Comparison of ENCODE assay signal across 27 cellular contexts in the genomic region with DNA sequence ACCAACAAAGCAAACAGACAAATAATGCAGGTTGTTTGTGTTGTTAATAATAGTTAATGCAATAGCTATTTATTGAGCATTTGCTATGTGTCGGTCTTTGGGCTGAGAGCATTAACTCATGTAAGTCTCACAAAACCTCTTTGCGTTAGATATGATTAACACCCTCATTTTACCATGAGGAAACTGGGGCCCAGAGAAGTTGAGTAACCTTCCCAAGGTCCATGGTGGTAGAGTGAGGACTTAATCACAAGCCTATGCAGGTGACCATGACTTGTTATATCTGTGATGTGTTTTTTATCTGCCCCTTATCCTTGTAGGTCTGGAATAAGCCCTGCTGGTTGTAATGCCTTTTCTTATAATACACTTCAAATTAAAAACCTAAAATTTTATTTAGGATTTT.
"Had no signal": no experiment of that assay in that cellular context is flagged by ENCODE, and none has a peak within 500 bp of the region (broad histone marks: within the 10 kb centered on the region; RNA-seq: fewer than 3 reads in every experiment).

No MANE protein-coding gene starts in this region.

- H3K27ac ChIP-seq: adrenal gland, KMS-11, SJCRH30 had no signal

- H3K36me3 ChIP-seq: adrenal gland, MG63, SJCRH30 had no signal

- H3K27ac Mint-ChIP-seq: activated CD8-positive, alpha-beta T cell treated with anti-CD3 and anti-CD28 coated beads, Interleukin-2, amount 10 ng/mL, durations not matched to agents 7 days and 5 days; activated naive CD8-positive, alpha-beta T cell treated with anti-CD3 and anti-CD28 coated beads, Interleukin-2, amount 10 ng/mL, durations not matched to agents 7 days and 5 days; T-helper 1 cell treated with Interleukin-12 subunit alpha and Interleukin-12 subunit beta and Interleukin-4 antibody, amounts not matched to agents 30 μg/mL and 1 μg/mL, for 36 hours had no signal

- H3K4me3 Mint-ChIP-seq: activated CD8-positive, alpha-beta T cell treated with anti-CD3 and anti-CD28 coated beads, Interleukin-2, amount 10 ng/mL, durations not matched to agents 7 days and 5 days; activated naive CD8-positive, alpha-beta T cell treated with anti-CD3 and anti-CD28 coated beads, Interleukin-2, amount 10 ng/mL, durations not matched to agents 7 days and 5 days; T-helper 1 cell treated with Interleukin-12 subunit alpha and Interleukin-12 subunit beta and Interleukin-4 antibody, amounts not matched to agents 30 μg/mL and 1 μg/mL, for 36 hours had no signal

- H3K4me3 ChIP-seq: adrenal gland, MG63, SJCRH30 had no signal

- H3K36me3 Mint-ChIP-seq: activated naive CD8-positive, alpha-beta T cell treated with anti-CD3 and anti-CD28 coated beads, Interleukin-2, amount 10 ng/mL, durations not matched to agents 7 days and 5 days had no signal

- H3K9ac ChIP-seq: KMS-11, SK-N-SH had no signal

- H3K27me3 ChIP-seq: adrenal gland, MG63, SJCRH30 had no signal

- H3K4me1 Mint-ChIP-seq: activated naive CD8-positive, alpha-beta T cell treated with anti-CD3 and anti-CD28 coated beads, Interleukin-2, amount 10 ng/mL, durations not matched to agents 7 days and 5 days had no signal

- H3K9me3 Mint-ChIP-seq: activated naive CD8-positive, alpha-beta T cell treated with anti-CD3 and anti-CD28 coated beads, Interleukin-2, amount 10 ng/mL, durations not matched to agents 7 days and 5 days; T-helper 1 cell treated with Interleukin-12 subunit alpha and Interleukin-12 subunit beta and Interleukin-4 antibody, amounts not matched to agents 30 μg/mL and 1 μg/mL, for 36 hours had no signal

- H3K4me1 ChIP-seq: adrenal gland, SJCRH30 had no signal

- H3K9me3 ChIP-seq: adrenal gland, MG63, SK-N-SH had no signal

- H3K4me2 ChIP-seq: KMS-11, SK-N-SH had no signal

- ATAC-seq: activated CD4-positive, CD25-positive, alpha-beta regulatory T cell treated with anti-CD3 and anti-CD28 coated beads, Interleukin-2, amount 50 U/mL, for 24 hours; activated CD8-positive, alpha-beta T cell treated with anti-CD3 and anti-CD28 coated beads, Interleukin-2, amount 10 ng/mL, durations not matched to agents 7 days and 5 days; Panc1 had no signal

- H3K9me2 ChIP-seq: SK-N-SH had no signal

- DNase-seq: activated CD4-positive, alpha-beta T cell treated with anti-CD3 and anti-CD28 coated beads for 48 hours; activated CD4-positive, alpha-beta T cell treated with anti-CD3 and anti-CD28 coated beads, Interleukin-2, amount 50 U/mL, for 4 hours; activated CD8-positive, alpha-beta memory T cell treated with anti-CD3 and anti-CD28 coated beads, Interleukin-2, amount 50 U/mL, for 48 hours; activated CD8-positive, alpha-beta T cell treated with anti-CD3 and anti-CD28 coated beads, Interleukin-2, amount 10 ng/mL, durations not matched to agents 7 days and 5 days; activated naive CD4-positive, alpha-beta T cell treated with anti-CD3 and anti-CD28 coated beads, Interleukin-2, amount 50 U/mL, for 16 hours; activated naive CD8-positive, alpha-beta T cell treated with anti-CD3 and anti-CD28 coated beads, Interleukin-2, amount 10 ng/mL, durations not matched to agents 7 days and 5 days; activated T-cell treated with anti-CD3 and anti-CD28 coated beads, Interleukin-2, amount 50 U/mL, for 1 hour; adrenal gland; anterior cingulate cortex; central memory CD4-positive, alpha-beta T cell; MG63; MV-4-11; NCI-H1092 treated with DMSO at 0.1 percent for 48 hours; NCI-H1436; NCI-H1694 treated with DMSO at 0.1 percent for 48 hours; NCI-H2171; NCI-H2227 treated with DMSO at 0.1 percent for 48 hours; NCI-H526; NCI-H82; RPMI8226; SJCRH30; SK-N-SH; SW 1271 had no signal
